In the genomic region with DNA sequence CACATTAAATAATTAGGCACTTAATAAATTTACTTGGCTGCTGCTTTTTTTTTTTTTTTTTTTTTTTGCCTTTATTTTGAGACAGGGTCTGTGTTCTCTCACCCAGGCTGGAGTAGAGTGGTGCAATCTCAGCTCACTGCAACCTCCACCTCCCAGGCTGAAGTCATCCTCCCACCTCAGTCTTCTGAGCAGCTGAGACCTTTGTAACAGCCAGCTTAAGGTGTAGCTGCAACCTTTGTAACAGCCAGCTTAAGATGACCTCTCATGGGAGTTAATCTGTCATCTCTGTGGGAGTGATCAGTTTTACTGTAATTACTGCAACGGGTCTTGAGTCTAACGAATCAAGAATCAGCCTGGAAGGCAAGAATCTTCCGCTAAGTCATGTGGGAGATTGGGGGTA, we compare ENCODE assay signal across 16 cellular contexts. TPM values are rescaled to one million over a fixed set of nuclear protein-coding genes. Genes with fewer than 3 reads are reported as not detected.
DNase-seq lines count a peak whose midpoint lies in the region; ATAC-seq and TF ChIP-seq lines count a peak whose summit lies in the region.
"Had no signal": no experiment of that assay in that cellular context is flagged by ENCODE, and none has a peak within 500 bp of the region (broad histone marks: within the 10 kb centered on the region; RNA-seq: fewer than 3 reads in every experiment).

No MANE protein-coding gene starts in this region.

- peaks cover 8% of the 10 kb centered on the region for H3K9me3 Mint-ChIP-seq in mesothelial cell of epicardium
- no peaks in the 10 kb centered on the region for H3K9me3 Mint-ChIP-seq in activated T-helper 2 cell treated with anti-CD3 and anti-CD28 coated beads, Interferon-gamma antibody, Interleukin-2, Interleukin-4, amounts not matched to agents 10 μg/mL and 5 μg/mL and 100 μg/mL, durations not matched to agents 14 hours and 24 hours and 36 hours

- H3K27ac Mint-ChIP-seq in mesothelial cell of epicardium, result peak overlapping the region; percentile 27
- H3K27ac Mint-ChIP-seq in activated T-helper 2 cell treated with anti-CD3 and anti-CD28 coated beads, Interferon-gamma antibody, Interleukin-2, Interleukin-4, amounts not matched to agents 10 μg/mL and 5 μg/mL and 100 μg/mL, durations not matched to agents 14 hours and 24 hours and 36 hours, result no peak overlapping the region
- H3K27ac Mint-ChIP-seq: CD14-positive monocyte, IgD-negative memory B cell had no signal

- no peak overlapping the region for H3K4me3 Mint-ChIP-seq in mesothelial cell of epicardium
- H3K4me3 Mint-ChIP-seq in activated T-helper 2 cell treated with anti-CD3 and anti-CD28 coated beads, Interferon-gamma antibody, Interleukin-2, Interleukin-4, amounts not matched to agents 10 μg/mL and 5 μg/mL and 100 μg/mL, durations not matched to agents 14 hours and 24 hours and 36 hours (ENCODE audit: low read depth), result no peak overlapping the region
- H3K4me3 Mint-ChIP-seq: CD14-positive monocyte; CD4-positive, alpha-beta memory T cell; IgD-negative memory B cell had no signal

- H3K36me3 Mint-ChIP-seq in mesothelial cell of epicardium, result no peaks in the 10 kb centered on the region
- no peaks in the 10 kb centered on the region for H3K36me3 Mint-ChIP-seq in activated T-helper 2 cell treated with anti-CD3 and anti-CD28 coated beads, Interferon-gamma antibody, Interleukin-2, Interleukin-4, amounts not matched to agents 10 μg/mL and 5 μg/mL and 100 μg/mL, durations not matched to agents 14 hours and 24 hours and 36 hours (ENCODE audit: low read depth)
- H3K36me3 Mint-ChIP-seq: CD14-positive monocyte; CD4-positive, alpha-beta memory T cell; IgD-negative memory B cell had no signal

- DNase-seq in NCI-H82 (lab: John Stamatoyannopoulos, UW) (peak; percentile 5), NCI-H82 treated with DMSO at 0.1 percent for 48 hours (lab: John Stamatoyannopoulos, UW; ENCODE audit: unreplicated experiment) (no peak), islet precursor cell (peak; percentile 75), mesothelial cell of epicardium (ENCODE audit: low spot score in 2 of 2, unreplicated experiment in 2 of 2) (no peak), middle frontal gyrus (ENCODE audit: extremely low spot score, low spot score) (no peak), HuH-7.5 (ENCODE audit: low spot score) (no peak)
- DNase-seq in activated T-helper 2 cell treated with anti-CD3 and anti-CD28 coated beads, Interferon-gamma antibody, Interleukin-2, Interleukin-4, amounts not matched to agents 10 μg/mL and 5 μg/mL and 100 μg/mL, durations not matched to agents 14 hours and 24 hours and 36 hours (ENCODE audit: low spot score), result no peak
- DNase-seq: AML-193; CD4-positive, alpha-beta memory T cell; DMS153; DMS79; GF-D8 had no signal

- TF ChIP-seq CTCF in mesothelial cell of epicardium (IDR thresholded peaks at IDR 0.05; ENCODE audit: unreplicated experiment), result no peak

- intact Hi-C loops in activated T-helper 2 cell treated with anti-CD3 and anti-CD28 coated beads, Interferon-gamma antibody, Interleukin-2, Interleukin-4, amounts not matched to agents 10 μg/mL and 5 μg/mL and 100 μg/mL, durations not matched to agents 14 hours and 24 hours and 36 hours (cut with micrococcal nuclease), result no loop called here

- no peak for ATAC-seq in GM21390 (IDR thresholded peaks at IDR 0.05; ENCODE audit: unreplicated experiment)
- ATAC-seq: A549 had no signal

- H3K4me1 Mint-ChIP-seq in mesothelial cell of epicardium, result peaks cover 22% of the 10 kb centered on the region
- H3K4me1 Mint-ChIP-seq in activated T-helper 2 cell treated with anti-CD3 and anti-CD28 coated beads, Interferon-gamma antibody, Interleukin-2, Interleukin-4, amounts not matched to agents 10 μg/mL and 5 μg/mL and 100 μg/mL, durations not matched to agents 14 hours and 24 hours and 36 hours (ENCODE audit: low read depth), result no peaks in the 10 kb centered on the region
- H3K4me1 Mint-ChIP-seq: CD4-positive, alpha-beta memory T cell had no signal

- H3K27me3 Mint-ChIP-seq in mesothelial cell of epicardium (ENCODE audit: low read depth), result no peaks in the 10 kb centered on the region
- peaks cover 4% of the 10 kb centered on the region for H3K27me3 Mint-ChIP-seq in activated T-helper 2 cell treated with anti-CD3 and anti-CD28 coated beads, Interferon-gamma antibody, Interleukin-2, Interleukin-4, amounts not matched to agents 10 μg/mL and 5 μg/mL and 100 μg/mL, durations not matched to agents 14 hours and 24 hours and 36 hours (ENCODE audit: low read depth)
- H3K27me3 Mint-ChIP-seq: IgD-negative memory B cell had no signal

RNA-seq across cellular contexts. Expression of gene SNX2, which starts 31.6 kb away (rescaled TPM):
- 141 to 147 TPM (median 142 TPM) in 3 replicates for total RNA-seq in mesothelial cell of epicardium
- total RNA-seq in activated T-helper 2 cell treated with anti-CD3 and anti-CD28 coated beads, Interferon-gamma antibody, Interleukin-2, Interleukin-4, amounts not matched to agents 10 μg/mL and 5 μg/mL and 100 μg/mL, durations not matched to agents 14 hours and 24 hours and 36 hours, result 31.5 and 36.4 TPM in 2 replicates

Comparison
In these comparisons a context has a peak if more than half of its experiments do, and no peak if none do; other contexts are left out.
1. DNase-seq: peak in NCI-H82 (single experiment) and islet precursor cell (single experiment); none in NCI-H82 treated with DMSO at 0.1 percent for 48 hours (single experiment), mesothelial cell of epicardium (0 of 2), middle frontal gyrus (single experiment), activated T-helper 2 cell treated with anti-CD3 and anti-CD28 coated beads, Interferon-gamma antibody, Interleukin-2, Interleukin-4, amounts not matched to agents 10 μg/mL and 5 μg/mL and 100 μg/mL, durations not matched to agents 14 hours and 24 hours and 36 hours (single experiment) and HuH-7.5 (single experiment).